ENCODE assay signal across 22 cellular contexts in the genomic region with DNA sequence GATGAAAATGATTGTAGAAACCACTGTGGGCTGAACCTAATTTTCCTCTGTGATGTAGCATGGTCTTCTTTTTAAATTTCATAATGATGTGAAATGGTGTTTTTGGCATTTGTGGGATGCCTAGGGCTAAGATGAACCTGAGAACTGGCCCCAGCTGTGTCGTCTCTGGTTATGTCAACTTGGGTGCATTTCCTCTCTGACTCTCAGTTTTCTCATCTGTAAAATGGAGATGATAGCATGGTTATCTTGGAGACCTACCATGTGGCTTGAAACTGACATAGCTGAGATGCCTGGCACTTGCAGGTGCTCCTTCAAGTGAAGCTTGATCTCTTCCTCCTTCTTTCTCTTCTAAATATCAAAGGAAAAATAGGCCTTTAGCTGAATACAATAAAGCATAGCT.
"Had no signal": no experiment of that assay in that cellular context is flagged by ENCODE, and none has a peak within 500 bp of the region (broad histone marks: within the 10 kb centered on the region; RNA-seq: fewer than 3 reads in every experiment).

No MANE protein-coding gene starts in this region.

- DNase-seq: activated B cell treated with CpG ODN at 0.5 μM for 24 hours; activated CD4-positive, alpha-beta memory T cell treated with anti-CD3 and anti-CD28 coated beads for 36 hours; activated CD4-positive, alpha-beta T cell treated with anti-CD3 and anti-CD28 coated beads for 4 hours; activated naive CD4-positive, alpha-beta T cell; activated naive CD8-positive, alpha-beta T cell treated with anti-CD3 and anti-CD28 coated beads, Interleukin-2, amount 10 ng/mL, durations not matched to agents 7 days and 5 days; amygdala; body of pancreas; central memory CD4-positive, alpha-beta T cell; dorsolateral prefrontal cortex; endodermal cell; foreskin fibroblast; hypothalamus; islet precursor cell; midbrain; nephron progenitor cell; nucleus accumbens; stimulated activated CD4-positive, alpha-beta T cell treated with anti-CD3 and anti-CD28 coated beads, Interleukin-12 subunit alpha, Interleukin-12 subunit beta, amount 100 ng/mL, for 4 hours; stimulated activated CD4-positive, alpha-beta T cell treated with anti-CD3 and anti-CD28 coated beads, Interleukin-1b, Interleukin-23, amount 100 ng/mL, for 48 hours; stimulated activated CD8-positive, alpha-beta memory T cell treated with anti-CD3 and anti-CD28 coated beads, Interleukin-4, amount 100 ng/mL, for 48 hours; stimulated activated naive CD4-positive, alpha-beta T cell had no signal

- H3K27ac ChIP-seq: body of pancreas, dorsolateral prefrontal cortex, epithelial cell of prostate had no signal

- ATAC-seq: body of pancreas had no signal

- H3K4me3 ChIP-seq: body of pancreas, dorsolateral prefrontal cortex had no signal

- H3K27me3 ChIP-seq: body of pancreas, dorsolateral prefrontal cortex had no signal

- H3K27ac Mint-ChIP-seq: activated B cell treated with CpG ODN at 0.5 μM for 24 hours; activated CD4-positive, alpha-beta memory T cell treated with anti-CD3 and anti-CD28 coated beads for 36 hours; activated naive CD8-positive, alpha-beta T cell treated with anti-CD3 and anti-CD28 coated beads, Interleukin-2, amount 10 ng/mL, durations not matched to agents 7 days and 5 days; endodermal cell; nephron progenitor cell; T-helper 2 cell treated with Interferon-gamma antibody and Interleukin-4, amounts not matched to agents 5 μg/mL and 100 μg/mL, for 36 hours had no signal

- H3K9me3 Mint-ChIP-seq: activated B cell treated with CpG ODN at 0.5 μM for 24 hours; activated CD4-positive, alpha-beta memory T cell treated with anti-CD3 and anti-CD28 coated beads for 36 hours; activated naive CD8-positive, alpha-beta T cell treated with anti-CD3 and anti-CD28 coated beads, Interleukin-2, amount 10 ng/mL, durations not matched to agents 7 days and 5 days; endodermal cell; nephron progenitor cell; T-helper 2 cell treated with Interferon-gamma antibody and Interleukin-4, amounts not matched to agents 5 μg/mL and 100 μg/mL, for 36 hours had no signal

- H3K36me3 Mint-ChIP-seq: activated CD4-positive, alpha-beta memory T cell treated with anti-CD3 and anti-CD28 coated beads for 36 hours; activated naive CD8-positive, alpha-beta T cell treated with anti-CD3 and anti-CD28 coated beads, Interleukin-2, amount 10 ng/mL, durations not matched to agents 7 days and 5 days had no signal

- H3K4me1 ChIP-seq: body of pancreas had no signal

- H3K4me3 Mint-ChIP-seq: activated B cell treated with CpG ODN at 0.5 μM for 24 hours; activated CD4-positive, alpha-beta memory T cell treated with anti-CD3 and anti-CD28 coated beads for 36 hours; activated naive CD8-positive, alpha-beta T cell treated with anti-CD3 and anti-CD28 coated beads, Interleukin-2, amount 10 ng/mL, durations not matched to agents 7 days and 5 days; endodermal cell; nephron progenitor cell; T-helper 2 cell treated with Interferon-gamma antibody and Interleukin-4, amounts not matched to agents 5 μg/mL and 100 μg/mL, for 36 hours had no signal

- H3K4me1 Mint-ChIP-seq: activated B cell treated with CpG ODN at 0.5 μM for 24 hours; activated naive CD8-positive, alpha-beta T cell treated with anti-CD3 and anti-CD28 coated beads, Interleukin-2, amount 10 ng/mL, durations not matched to agents 7 days and 5 days; endodermal cell; nephron progenitor cell had no signal

- H3K9me3 ChIP-seq: body of pancreas had no signal
